Comparison of ENCODE assay signal across 19 cellular contexts in the genomic region with DNA sequence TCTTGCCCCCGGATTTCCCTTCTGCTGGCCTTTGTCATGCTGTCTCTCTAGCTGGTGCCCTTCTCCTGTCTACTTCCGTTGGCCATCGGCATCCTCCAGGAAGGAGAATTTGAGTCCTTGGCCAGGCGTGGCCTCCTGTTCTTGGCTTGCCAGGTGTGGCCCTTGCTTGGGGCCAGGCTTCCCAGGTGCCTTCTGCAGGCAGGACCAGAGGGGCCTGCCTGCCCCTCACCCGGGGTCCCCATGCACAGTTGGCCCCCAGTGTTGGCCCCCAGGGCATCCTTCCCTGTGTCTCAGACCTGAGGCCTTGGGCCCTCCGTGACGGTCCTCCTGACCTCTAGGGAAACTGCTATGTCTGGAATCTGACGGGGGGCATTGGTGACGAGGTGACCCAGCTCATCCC. TPM values are rescaled to one million over a fixed set of nuclear protein-coding genes. Genes with fewer than 3 reads are reported as not detected.
A peak's percentile ranks its signal among the peaks of the same experiment; 100 is the strongest.
DNase-seq lines count a peak whose midpoint lies in the region; ATAC-seq and TF ChIP-seq lines count a peak whose summit lies in the region.
"Had no signal": no experiment of that assay in that cellular context is flagged by ENCODE, and none has a peak within 500 bp of the region (broad histone marks: within the 10 kb centered on the region; RNA-seq: fewer than 3 reads in every experiment).

No MANE protein-coding gene starts in this region.

- H3K27ac Mint-ChIP-seq in activated T-cell treated with anti-CD3 and anti-CD28 coated beads, Interleukin-2, amount 50 U/mL, for 72 hours = no peak overlapping the region
- H3K27ac Mint-ChIP-seq in endothelial cell (ENCODE audit: unreplicated experiment) = no peak overlapping the region
- no peak overlapping the region for H3K27ac Mint-ChIP-seq in stimulated activated memory B cell treated with anti-CD40 and anti-IgM and Interleukin-4, amounts not matched to agents 10 μg/mL and 1 μg/mL and 100 μg/mL, for 72 hours

- no peaks in the 10 kb centered on the region for H3K27me3 ChIP-seq in WERI-Rb-1 (ENCODE audit: insufficient read depth, low read depth, severe bottlenecking)
- no peaks in the 10 kb centered on the region for H3K27me3 ChIP-seq in left lung
- H3K27me3 ChIP-seq in prostate gland (replicated peaks; ENCODE audit: insufficient read depth) = no peaks in the 10 kb centered on the region
- H3K27me3 ChIP-seq: gastrocnemius medialis had no signal

- no peak for DNase-seq in activated T-cell treated with anti-CD3 and anti-CD28 coated beads, Interleukin-2, amount 50 U/mL, for 72 hours
- DNase-seq in activated T-cell treated with anti-CD3 and anti-CD28 coated beads for 4 hours (no peak), WERI-Rb-1 (no peak), endothelial cell (ENCODE audit: low spot score) (no peak), left lung (no peak), prostate gland (ENCODE audit: low spot score) (no peak), NCI-H1694 (lab: John Stamatoyannopoulos, UW) (no peak)
- DNase-seq: activated CD4-positive, CD25-positive, alpha-beta regulatory T cell treated with anti-CD3 and anti-CD28 coated beads, Interleukin-2, amount 50 U/mL, for 72 hours; cortex of kidney; gastrocnemius medialis; GF-D8; H7; NCI-H1436 treated with DMSO at 0.1 percent for 48 hours; NK-92 treated with Interleukin-12 subunit alpha and Interleukin-12 subunit beta, amount 100 ng/mL, for 24 hours; retina; stimulated activated CD4-positive, alpha-beta T cell treated with anti-CD3 and anti-CD28 coated beads, Interleukin-15, amount 100 ng/mL, for 24 hours had no signal

- H3K27me3 Mint-ChIP-seq in activated T-cell treated with anti-CD3 and anti-CD28 coated beads, Interleukin-2, amount 50 U/mL, for 72 hours (ENCODE audit: low read depth) = no peaks in the 10 kb centered on the region
- peaks cover 16% of the 10 kb centered on the region for H3K27me3 Mint-ChIP-seq in endothelial cell (ENCODE audit: unreplicated experiment)
- no peaks in the 10 kb centered on the region for H3K27me3 Mint-ChIP-seq in stimulated activated memory B cell treated with anti-CD40 and anti-IgM and Interleukin-4, amounts not matched to agents 10 μg/mL and 1 μg/mL and 100 μg/mL, for 72 hours

- TF ChIP-seq CTCF in WERI-Rb-1 (IDR thresholded peaks at IDR 0.05; ENCODE audit: low read depth, low read length) (no peak), endothelial cell (IDR thresholded peaks at IDR 0.05; ENCODE audit: unreplicated experiment) (no peak), left lung (IDR thresholded peaks at IDR 0.05) (no peak), prostate gland (IDR thresholded peaks at IDR 0.05) (no peak)

- no peak for ATAC-seq in activated T-cell treated with anti-CD3 and anti-CD28 coated beads, Interleukin-2, amount 50 U/mL, for 72 hours (replicated peaks in 1 of 2)
- ATAC-seq in stimulated activated memory B cell treated with anti-CD40 and anti-IgM and Interleukin-4, amounts not matched to agents 10 μg/mL and 1 μg/mL and 100 μg/mL, for 72 hours = no peak
- no peak for ATAC-seq in left lung
- ATAC-seq: gastrocnemius medialis had no signal

- peaks cover 37% of the 10 kb centered on the region for H3K4me1 Mint-ChIP-seq in activated T-cell treated with anti-CD3 and anti-CD28 coated beads, Interleukin-2, amount 50 U/mL, for 72 hours (ENCODE audit: low read depth)
- peaks cover 17% of the 10 kb centered on the region for H3K4me1 Mint-ChIP-seq in endothelial cell (ENCODE audit: unreplicated experiment)
- peaks cover 53% of the 10 kb centered on the region for H3K4me1 Mint-ChIP-seq in stimulated activated memory B cell treated with anti-CD40 and anti-IgM and Interleukin-4, amounts not matched to agents 10 μg/mL and 1 μg/mL and 100 μg/mL, for 72 hours

- H3K4me3 ChIP-seq in WERI-Rb-1 (ENCODE audit: low read depth, low read length) (no peak overlapping the region), left lung (no peak overlapping the region), prostate gland (no peak overlapping the region)
- H3K4me3 ChIP-seq: gastrocnemius medialis had no signal

- no peak for TF ChIP-seq POLR2A in prostate gland (IDR thresholded peaks at IDR 0.05)

- H3K36me3 Mint-ChIP-seq in activated T-cell treated with anti-CD3 and anti-CD28 coated beads, Interleukin-2, amount 50 U/mL, for 72 hours (ENCODE audit: insufficient read depth in 2 of 2) = peaks cover 2 to 7% of the 10 kb centered on the region in 2 donors
- H3K36me3 Mint-ChIP-seq in endothelial cell (ENCODE audit: low read depth, unreplicated experiment) = peaks cover 8% of the 10 kb centered on the region
- H3K36me3 Mint-ChIP-seq in stimulated activated memory B cell treated with anti-CD40 and anti-IgM and Interleukin-4, amounts not matched to agents 10 μg/mL and 1 μg/mL and 100 μg/mL, for 72 hours = peaks cover 33% of the 10 kb centered on the region

- peak overlapping the region; percentile 57 to 89 for H3K4me3 Mint-ChIP-seq in activated T-cell treated with anti-CD3 and anti-CD28 coated beads, Interleukin-2, amount 50 U/mL, for 72 hours
- H3K4me3 Mint-ChIP-seq in endothelial cell (ENCODE audit: unreplicated experiment) = peak overlapping the region; percentile 81
- H3K4me3 Mint-ChIP-seq in stimulated activated memory B cell treated with anti-CD40 and anti-IgM and Interleukin-4, amounts not matched to agents 10 μg/mL and 1 μg/mL and 100 μg/mL, for 72 hours = peak overlapping the region; percentile 7

- peaks cover 59% of the 10 kb centered on the region for H3K36me3 ChIP-seq in WERI-Rb-1
- peaks cover 0 to 58% of the 10 kb centered on the region in 2 donors for H3K36me3 ChIP-seq in left lung
- peaks cover 0 to 16% of the 10 kb centered on the region in 2 donors for H3K36me3 ChIP-seq in prostate gland

- H3K4me1 ChIP-seq in left lung (peaks cover 22 to 47% of the 10 kb centered on the region in 2 donors), prostate gland (replicated peaks) (peaks cover 15% of the 10 kb centered on the region)

- intact Hi-C loops in left lung (cut with DNase I) (no loop called here), prostate gland (cut with DNase I) (loop anchor here (10.0 kb wide), 1 partner anchor 47 kb away; the partner anchor contains the start of gene ECI1)

- H3K27ac ChIP-seq in WERI-Rb-1 = peak overlapping the region; percentile 93
- H3K27ac ChIP-seq in left lung = no peak overlapping the region
- H3K27ac ChIP-seq in prostate gland = no peak overlapping the region
- H3K27ac ChIP-seq: epithelial cell of prostate had no signal

- WGBS in prostate gland = 88% methylated on average over 9 of the region's 9 CpGs

- H3K9me3 ChIP-seq in WERI-Rb-1 (ENCODE audit: severe bottlenecking) (no peaks in the 10 kb centered on the region), left lung (no peaks in the 10 kb centered on the region), prostate gland (no peaks in the 10 kb centered on the region)
- H3K9me3 ChIP-seq: gastrocnemius medialis had no signal

- no peaks in the 10 kb centered on the region for H3K9me3 Mint-ChIP-seq in activated T-cell treated with anti-CD3 and anti-CD28 coated beads, Interleukin-2, amount 50 U/mL, for 72 hours
- no peaks in the 10 kb centered on the region for H3K9me3 Mint-ChIP-seq in endothelial cell (ENCODE audit: unreplicated experiment)
- H3K9me3 Mint-ChIP-seq in stimulated activated memory B cell treated with anti-CD40 and anti-IgM and Interleukin-4, amounts not matched to agents 10 μg/mL and 1 μg/mL and 100 μg/mL, for 72 hours = no peaks in the 10 kb centered on the region

RNA-seq across cellular contexts. Expression of gene MLST8, which starts 2.6 kb away (rescaled TPM):
- 10 to 100 TPM; 54.9 to 65.6 TPM for total RNA-seq in activated T-cell treated with anti-CD3 and anti-CD28 coated beads, Interleukin-2, amount 50 U/mL, for 72 hours
- total RNA-seq in endothelial cell (ENCODE audit: unreplicated experiment) (35.4 TPM), left lung (10 to 100 TPM; 32.1 to 39.0 TPM), prostate gland (100 to 1,000 TPM in 1 of 2 donors, 10 to 100 TPM in 1; 55.9 to 110 TPM)

RNA-seq across cellular contexts. Expression of gene BRICD5, which starts 2.8 kb away (rescaled TPM):
- 10 to 100 TPM; 12.8 to 14.4 TPM for total RNA-seq in activated T-cell treated with anti-CD3 and anti-CD28 coated beads, Interleukin-2, amount 50 U/mL, for 72 hours
- total RNA-seq in endothelial cell (ENCODE audit: unreplicated experiment) (21.1 TPM), left lung (10 to 100 TPM in 1 of 2 donors, 1 to 10 TPM in 1; 6.7 to 15.3 TPM), prostate gland (10 to 100 TPM; 18.4 to 26.2 TPM)

RNA-seq across cellular contexts. Expression of gene PGP, which starts 6.8 kb away (rescaled TPM):
- 10 to 100 TPM; 12.1 to 12.6 TPM for total RNA-seq in activated T-cell treated with anti-CD3 and anti-CD28 coated beads, Interleukin-2, amount 50 U/mL, for 72 hours
- total RNA-seq in endothelial cell (ENCODE audit: unreplicated experiment) (31.5 TPM), left lung (10 to 100 TPM; 14.4 to 24.4 TPM), prostate gland (10 to 100 TPM; 12.7 to 23.7 TPM)

RNA-seq across cellular contexts. Expression of gene CASKIN1, which starts 11.5 kb away (rescaled TPM):
- 1 to 10 TPM in 1 of 2 donors, under 1 TPM in 1; 0.89 to 2.1 TPM for total RNA-seq in activated T-cell treated with anti-CD3 and anti-CD28 coated beads, Interleukin-2, amount 50 U/mL, for 72 hours
- total RNA-seq in endothelial cell (ENCODE audit: unreplicated experiment) (2.4 TPM), left lung (under 1 TPM; 0.05 to 0.06 TPM), prostate gland (1 to 10 TPM in 1 of 2 donors, under 1 TPM in 1; 0.77 to 5.3 TPM)
- total RNA-seq: subcutaneous adipose tissue had no signal

RNA-seq across cellular contexts. Expression of gene E4F1, which starts 15.5 kb away (rescaled TPM):
- 10 to 100 TPM; 22.1 to 24.3 TPM for total RNA-seq in activated T-cell treated with anti-CD3 and anti-CD28 coated beads, Interleukin-2, amount 50 U/mL, for 72 hours
- total RNA-seq in endothelial cell (ENCODE audit: unreplicated experiment) = 35.9 TPM
- 10 to 100 TPM; 16.4 to 22.6 TPM for total RNA-seq in left lung
- 10 to 100 TPM; 38.7 to 69.1 TPM for total RNA-seq in prostate gland

Comparison
In these comparisons a context has a peak if more than half of its experiments do, and no peak if none do; other contexts are left out.
1. H3K4me3 Mint-ChIP-seq: peak in every context shown above with its lines; median percentile 81 in endothelial cell; 73 in activated T-cell treated with anti-CD3 and anti-CD28 coated beads, Interleukin-2, amount 50 U/mL, for 72 hours; 7 in stimulated activated memory B cell treated with anti-CD40 and anti-IgM and Interleukin-4, amounts not matched to agents 10 μg/mL and 1 μg/mL and 100 μg/mL, for 72 hours.